28 cellular contexts compared by ENCODE assay signal in genomic region chr9:118362596-118362995, GRCh38.
DNase-seq lines count a peak whose midpoint lies in the region; ATAC-seq, FAIRE-seq and TF ChIP-seq lines count a peak whose summit lies in the region.
"Had no signal": no experiment of that assay in that cellular context is flagged by ENCODE, and none has a peak within 500 bp of the region (broad histone marks: within the 10 kb centered on the region; RNA-seq: fewer than 3 reads in every experiment).

No MANE protein-coding gene starts in this region.

- no peaks in the 10 kb centered on the region for H3K27me3 ChIP-seq in astrocyte (ENCODE audit: insufficient read depth, low read length)
- H3K27me3 ChIP-seq: BLaER1 had no signal

- H4K20me1 ChIP-seq in astrocyte (ENCODE audit: insufficient read depth, low read length): no peaks in the 10 kb centered on the region
- H4K20me1 ChIP-seq: BLaER1 had no signal

- H3K9me3 ChIP-seq in astrocyte (ENCODE audit: insufficient read depth, low read depth, low read length): peaks cover 5% of the 10 kb centered on the region
- H3K9me3 ChIP-seq: HAP-1 had no signal

- no peak overlapping the region for H3K4me3 Mint-ChIP-seq in astrocyte (ENCODE audit: unreplicated experiment)
- H3K4me3 Mint-ChIP-seq in stimulated activated memory B cell treated with anti-CD40 and anti-IgM and Interleukin-4, amounts not matched to agents 10 μg/mL and 1 μg/mL and 100 μg/mL, for 72 hours: no peak overlapping the region
- H3K4me3 Mint-ChIP-seq: CD4-positive, CD25-positive, alpha-beta regulatory T cell; GM23338; HFFc6 had no signal

- H3K4me1 Mint-ChIP-seq in astrocyte (ENCODE audit: low read depth, unreplicated experiment): peaks cover 3% of the 10 kb centered on the region
- no peaks in the 10 kb centered on the region for H3K4me1 Mint-ChIP-seq in stimulated activated memory B cell treated with anti-CD40 and anti-IgM and Interleukin-4, amounts not matched to agents 10 μg/mL and 1 μg/mL and 100 μg/mL, for 72 hours
- H3K4me1 Mint-ChIP-seq: CD4-positive, CD25-positive, alpha-beta regulatory T cell; GM23338 had no signal

- H3K4me1 ChIP-seq in astrocyte (ENCODE audit: insufficient read depth, low read length): peaks cover 3% of the 10 kb centered on the region
- H3K4me1 ChIP-seq: BLaER1, HAP-1 had no signal

- H3K27ac ChIP-seq in astrocyte (ENCODE audit: low read depth, low read length): peak overlapping the region; percentile 44
- H3K27ac ChIP-seq: 22Rv1, BLaER1, PC-9, SK-N-MC had no signal

- no peaks in the 10 kb centered on the region for H3K36me3 ChIP-seq in astrocyte (ENCODE audit: insufficient read depth, low read length)
- H3K36me3 ChIP-seq: BLaER1, HAP-1 had no signal

- no peak overlapping the region for H3K4me3 ChIP-seq in AG10803 (ENCODE audit: low read length)
- no peak overlapping the region for H3K4me3 ChIP-seq in astrocyte (ENCODE audit: insufficient read depth, low read depth, low read length)
- H3K4me3 ChIP-seq in retinal pigment epithelial cell (ENCODE audit: low read length): no peak overlapping the region
- H3K4me3 ChIP-seq: BLaER1, GM23338, HAP-1, K562, PC-9, SK-N-MC had no signal

- H3K9ac ChIP-seq in astrocyte (ENCODE audit: low read length): no peak overlapping the region
- H3K9ac ChIP-seq: BLaER1 had no signal

- no peaks in the 10 kb centered on the region for H3K79me2 ChIP-seq in astrocyte (ENCODE audit: insufficient read depth, low read length)

- no peak for FAIRE-seq in astrocyte (lab: Jason Lieb, UNC)
- FAIRE-seq: GM18507, HTR-8/SVneo, K562 had no signal

- H3K27ac Mint-ChIP-seq in astrocyte (ENCODE audit: unreplicated experiment): no peak overlapping the region
- H3K27ac Mint-ChIP-seq in stimulated activated memory B cell treated with anti-CD40 and anti-IgM and Interleukin-4, amounts not matched to agents 10 μg/mL and 1 μg/mL and 100 μg/mL, for 72 hours: no peak overlapping the region
- H3K27ac Mint-ChIP-seq: CD4-positive, CD25-positive, alpha-beta regulatory T cell; GM23338; HFFc6 had no signal

- H3K4me2 ChIP-seq in astrocyte (ENCODE audit: low read length): peak overlapping the region; percentile 69
- H3K4me2 ChIP-seq: BLaER1, GM23338, PC-9 had no signal

- no peaks in the 10 kb centered on the region for H3K9me3 Mint-ChIP-seq in astrocyte (ENCODE audit: unreplicated experiment)
- peaks cover 4% of the 10 kb centered on the region for H3K9me3 Mint-ChIP-seq in stimulated activated memory B cell treated with anti-CD40 and anti-IgM and Interleukin-4, amounts not matched to agents 10 μg/mL and 1 μg/mL and 100 μg/mL, for 72 hours

- no peaks in the 10 kb centered on the region for H3K36me3 Mint-ChIP-seq in astrocyte (ENCODE audit: low read depth, unreplicated experiment)
- no peaks in the 10 kb centered on the region for H3K36me3 Mint-ChIP-seq in stimulated activated memory B cell treated with anti-CD40 and anti-IgM and Interleukin-4, amounts not matched to agents 10 μg/mL and 1 μg/mL and 100 μg/mL, for 72 hours
- H3K36me3 Mint-ChIP-seq: CD4-positive, CD25-positive, alpha-beta regulatory T cell had no signal

- peak; percentile 29 for DNase-seq in AG10803 (ENCODE audit: low read depth)
- peak; percentile 75 for DNase-seq in M059J (ENCODE audit: low read depth)
- peak; percentile 58 for DNase-seq in astrocyte (ENCODE audit: low read depth)
- peak; percentile 7 for DNase-seq in retinal pigment epithelial cell (ENCODE audit: low read depth)
- no peak for DNase-seq in NCI-H2196 treated with DMSO at 0.1 percent for 48 hours (lab: John Stamatoyannopoulos, UW; ENCODE audit: unreplicated experiment)
- no peak for DNase-seq in DMS 273 (lab: John Stamatoyannopoulos, UW; ENCODE audit: unreplicated experiment)
- DNase-seq in NCI-H2107 (lab: John Stamatoyannopoulos, UW): no peak
- DNase-seq: CD4-positive, CD25-positive, alpha-beta regulatory T cell; HFFc6; Kasumi-1; MV-4-11; NCI-H1105; NCI-H146; NCI-H1930; NCI-H2227 treated with DMSO at 0.1 percent for 48 hours; NCI-H526 treated with DMSO at 0.1 percent for 48 hours; PC-9; RPMI8226; SHP77 treated with DMSO at 0.1 percent for 48 hours had no signal

- ATAC-seq in stimulated activated memory B cell treated with anti-CD40 and anti-IgM and Interleukin-4, amounts not matched to agents 10 μg/mL and 1 μg/mL and 100 μg/mL, for 72 hours: no peak
- ATAC-seq: GM23338, K562 had no signal

- H2AFZ ChIP-seq in astrocyte (ENCODE audit: low read depth, low read length): no peak overlapping the region
- H2AFZ ChIP-seq: GM23338, PC-9 had no signal

- no peaks in the 10 kb centered on the region for H3K27me3 Mint-ChIP-seq in astrocyte (ENCODE audit: low read depth, unreplicated experiment)
- no peaks in the 10 kb centered on the region for H3K27me3 Mint-ChIP-seq in stimulated activated memory B cell treated with anti-CD40 and anti-IgM and Interleukin-4, amounts not matched to agents 10 μg/mL and 1 μg/mL and 100 μg/mL, for 72 hours
- H3K27me3 Mint-ChIP-seq: CD4-positive, CD25-positive, alpha-beta regulatory T cell had no signal

- no peak for TF ChIP-seq CTCF in AG10803 (conservative IDR thresholded peaks at IDR 0.05; ENCODE audit: low read length)
- TF ChIP-seq CTCF in astrocyte (IDR thresholded peaks at IDR 0.05; ENCODE audit: insufficient read depth, low read depth, low read length): no peak
- no peak for TF ChIP-seq CTCF in retinal pigment epithelial cell (conservative IDR thresholded peaks at IDR 0.05; ENCODE audit: low read depth, low read length)

Comparison
In these comparisons a context has a peak if more than half of its experiments do, and no peak if none do; other contexts are left out.
1. DNase-seq: peak in AG10803 (single experiment), M059J (single experiment), astrocyte (single experiment) and retinal pigment epithelial cell (single experiment); none in NCI-H2196 treated with DMSO at 0.1 percent for 48 hours (single experiment), DMS 273 (single experiment) and NCI-H2107 (single experiment).